1 cellular context compared by ENCODE assay signal in genomic region chr6:84119277-84119676, GRCh38.
TF ChIP-seq lines count a peak whose summit lies in the region.

No MANE protein-coding gene starts in this region.

TF ChIP-seq in WTC11, 78 proteins besides CTCF, POLR2A, EP300 and RAD21 (continued from another document):
- TF ChIP-seq ZNF425 (CRISPR knock-in tag; conservative IDR thresholded peaks at IDR 0.05) (no peak), CREB1 (CRISPR knock-in tag; IDR thresholded peaks at IDR 0.05) (no peak), GRHL2 (CRISPR knock-in tag; IDR thresholded peaks at IDR 0.05; ENCODE audit: insufficient replicate concordance, severe bottlenecking) (no peak), GABPB1 (CRISPR knock-in tag; IDR thresholded peaks at IDR 0.05) (no peak), USF2 (CRISPR knock-in tag; IDR thresholded peaks at IDR 0.05) (no peak)
- TF ChIP-seq, protein P1, sequence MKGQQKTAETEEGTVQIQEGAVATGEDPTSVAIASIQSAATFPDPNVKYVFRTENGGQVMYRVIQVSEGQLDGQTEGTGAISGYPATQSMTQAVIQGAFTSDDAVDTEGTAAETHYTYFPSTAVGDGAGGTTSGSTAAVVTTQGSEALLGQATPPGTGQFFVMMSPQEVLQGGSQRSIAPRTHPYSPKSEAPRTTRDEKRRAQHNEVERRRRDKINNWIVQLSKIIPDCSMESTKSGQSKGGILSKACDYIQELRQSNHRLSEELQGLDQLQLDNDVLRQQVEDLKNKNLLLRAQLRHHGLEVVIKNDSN (CRISPR knock-in tag; IDR thresholded peaks at IDR 0.05), result no peak
- TF ChIP-seq, protein P2, sequence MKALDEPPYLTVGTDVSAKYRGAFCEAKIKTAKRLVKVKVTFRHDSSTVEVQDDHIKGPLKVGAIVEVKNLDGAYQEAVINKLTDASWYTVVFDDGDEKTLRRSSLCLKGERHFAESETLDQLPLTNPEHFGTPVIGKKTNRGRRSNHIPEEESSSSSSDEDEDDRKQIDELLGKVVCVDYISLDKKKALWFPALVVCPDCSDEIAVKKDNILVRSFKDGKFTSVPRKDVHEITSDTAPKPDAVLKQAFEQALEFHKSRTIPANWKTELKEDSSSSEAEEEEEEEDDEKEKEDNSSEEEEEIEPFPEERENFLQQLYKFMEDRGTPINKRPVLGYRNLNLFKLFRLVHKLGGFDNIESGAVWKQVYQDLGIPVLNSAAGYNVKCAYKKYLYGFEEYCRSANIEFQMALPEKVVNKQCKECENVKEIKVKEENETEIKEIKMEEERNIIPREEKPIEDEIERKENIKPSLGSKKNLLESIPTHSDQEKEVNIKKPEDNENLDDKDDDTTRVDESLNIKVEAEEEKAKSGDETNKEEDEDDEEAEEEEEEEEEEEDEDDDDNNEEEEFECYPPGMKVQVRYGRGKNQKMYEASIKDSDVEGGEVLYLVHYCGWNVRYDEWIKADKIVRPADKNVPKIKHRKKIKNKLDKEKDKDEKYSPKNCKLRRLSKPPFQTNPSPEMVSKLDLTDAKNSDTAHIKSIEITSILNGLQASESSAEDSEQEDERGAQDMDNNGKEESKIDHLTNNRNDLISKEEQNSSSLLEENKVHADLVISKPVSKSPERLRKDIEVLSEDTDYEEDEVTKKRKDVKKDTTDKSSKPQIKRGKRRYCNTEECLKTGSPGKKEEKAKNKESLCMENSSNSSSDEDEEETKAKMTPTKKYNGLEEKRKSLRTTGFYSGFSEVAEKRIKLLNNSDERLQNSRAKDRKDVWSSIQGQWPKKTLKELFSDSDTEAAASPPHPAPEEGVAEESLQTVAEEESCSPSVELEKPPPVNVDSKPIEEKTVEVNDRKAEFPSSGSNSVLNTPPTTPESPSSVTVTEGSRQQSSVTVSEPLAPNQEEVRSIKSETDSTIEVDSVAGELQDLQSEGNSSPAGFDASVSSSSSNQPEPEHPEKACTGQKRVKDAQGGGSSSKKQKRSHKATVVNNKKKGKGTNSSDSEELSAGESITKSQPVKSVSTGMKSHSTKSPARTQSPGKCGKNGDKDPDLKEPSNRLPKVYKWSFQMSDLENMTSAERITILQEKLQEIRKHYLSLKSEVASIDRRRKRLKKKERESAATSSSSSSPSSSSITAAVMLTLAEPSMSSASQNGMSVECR (CRISPR knock-in tag; IDR thresholded peaks at IDR 0.05; ENCODE audit: borderline replicate concordance), result no peak
